Comparison of ENCODE assay signal across 13 cellular contexts in the genomic region with DNA sequence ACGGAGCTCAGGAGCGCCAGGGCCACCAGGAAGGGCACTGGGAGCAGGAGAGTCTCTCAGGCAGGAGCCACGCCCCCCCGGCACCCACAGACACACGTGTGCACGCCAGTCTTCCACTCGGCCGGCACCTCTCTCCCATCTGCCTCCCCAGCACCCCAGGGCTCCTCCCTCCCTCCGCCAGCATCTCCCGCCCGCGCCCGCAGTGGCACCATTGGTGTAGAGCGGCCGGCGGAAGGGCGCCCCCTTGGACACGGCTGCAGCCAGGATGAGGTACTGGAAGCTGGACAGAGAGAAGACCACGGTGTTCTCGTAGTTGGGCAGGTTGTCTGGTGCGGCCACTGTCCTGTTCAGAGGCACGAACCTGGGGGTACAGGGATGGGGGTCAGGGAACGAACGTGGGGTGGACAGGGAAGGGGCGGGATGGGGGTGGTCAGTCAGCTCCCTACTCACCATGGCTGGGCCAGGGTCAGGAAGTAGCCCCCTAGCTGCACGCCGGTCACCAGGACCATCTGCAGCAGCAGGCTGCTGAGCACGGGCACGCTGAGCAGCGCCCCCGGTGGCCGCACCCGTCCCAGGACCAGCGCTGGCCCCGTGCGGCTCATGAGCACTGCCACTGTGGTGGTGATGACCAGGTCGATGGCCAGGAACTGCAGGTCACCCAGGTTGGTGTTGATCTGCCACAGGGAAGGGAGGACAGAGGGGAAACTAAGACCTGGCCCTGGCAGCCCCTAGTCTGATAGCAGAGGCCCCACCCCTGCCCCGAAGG. TPM values are rescaled to one million over a fixed set of nuclear protein-coding genes. Genes with fewer than 3 reads are reported as not detected.
A peak's percentile ranks its signal among the peaks of the same experiment; 100 is the strongest.
DNase-seq lines count a peak whose midpoint lies in the region; ATAC-seq, FAIRE-seq and TF ChIP-seq lines count a peak whose summit lies in the region.
"Had no signal": no experiment of that assay in that cellular context is flagged by ENCODE, and none has a peak within 500 bp of the region (broad histone marks: within the 10 kb centered on the region; RNA-seq: fewer than 3 reads in every experiment).

No MANE protein-coding gene starts in this region.

- H3K27ac ChIP-seq in kidney (ENCODE audit: low read depth in 2 of 2, low read length in 2 of 2), result no peak overlapping the region
- H3K27ac ChIP-seq: gastroesophageal sphincter had no signal

- no peak for FAIRE-seq in D721Med (lab: Jason Lieb, UNC)
- no peak for FAIRE-seq in kidney (lab: Jason Lieb, UNC)
- FAIRE-seq: GM19239, HTR-8/SVneo had no signal

- peaks cover 5% of the 10 kb centered on the region for H3K27me3 Mint-ChIP-seq in nephron (ENCODE audit: low read depth)

- ATAC-seq in GM21360 (IDR thresholded peaks at IDR 0.05; ENCODE audit: unreplicated experiment), result no peak
- ATAC-seq: gastroesophageal sphincter had no signal

- no peaks in the 10 kb centered on the region for H3K36me3 Mint-ChIP-seq in nephron (ENCODE audit: low read depth)

- H3K9me3 Mint-ChIP-seq in nephron, result no peaks in the 10 kb centered on the region

- no peaks in the 10 kb centered on the region for H3K4me1 ChIP-seq in kidney (ENCODE audit: control insufficient read depth in 1 of 2, insufficient read depth in 1 of 2, low read depth in 1 of 2, low read length in 2 of 2)

- DNase-seq in D721Med (ENCODE audit: insufficient read length, low spot score) (peak; percentile 49), HuH-7.5 (ENCODE audit: low spot score) (peak; percentile 80), cardiac fibroblast (ENCODE audit: low read depth in 2 of 2) (no peak), kidney (no peak), dedifferentiated amniotic fluid mesenchymal stem cell (ENCODE audit: extremely low spot score) (no peak), midbrain (lab: John Stamatoyannopoulos, UW) (no peak)
- DNase-seq: NCI-H2081 treated with DMSO at 0.1 percent for 48 hours had no signal

- no peak overlapping the region for H3K4me3 Mint-ChIP-seq in nephron

- no peaks in the 10 kb centered on the region for H3K9me3 ChIP-seq in kidney (ENCODE audit: control insufficient read depth in 1 of 2, low read length in 2 of 2)
- H3K9me3 ChIP-seq: gastroesophageal sphincter had no signal

- no peak overlapping the region for H3K4me3 ChIP-seq in cardiac fibroblast (replicated peaks in 1 of 2; ENCODE audit: low read depth in 2 of 2, low read length in 2 of 2)
- no peak overlapping the region for H3K4me3 ChIP-seq in kidney (ENCODE audit: low read length in 2 of 2)
- H3K4me3 ChIP-seq: gastroesophageal sphincter had no signal

- TF ChIP-seq CTCF in D721Med (IDR thresholded peaks at IDR 0.05; ENCODE audit: insufficient read depth, missing control alignments) (peak; percentile 56), cardiac fibroblast (IDR thresholded peaks at IDR 0.05; ENCODE audit: low read depth, low read length) (peak; percentile 50), nephron (IDR thresholded peaks at IDR 0.05; ENCODE audit: unreplicated experiment in 3 of 3) (peak; percentile 19 to 52 (median 27)), kidney (IDR thresholded peaks at IDR 0.05; ENCODE audit: borderline replicate concordance, extremely low read depth, insufficient read depth) (no peak)

- no peak overlapping the region for H3K9ac ChIP-seq in kidney (ENCODE audit: low read length in 2 of 2)

- H3K36me3 ChIP-seq in kidney (ENCODE audit: control insufficient read depth in 1 of 2, insufficient read depth in 2 of 2, low read length in 2 of 2), result peaks cover 3 to 7% of the 10 kb centered on the region in 2 donors

- intact Hi-C loops in kidney (cut with DNase I), result no loop called here

- H3K27ac Mint-ChIP-seq in nephron, result no peak overlapping the region

- peaks cover 17% of the 10 kb centered on the region for H3K4me1 Mint-ChIP-seq in nephron

RNA-seq across cellular contexts. Expression of gene MFAP2, which starts 6.4 kb away (rescaled TPM):
- total RNA-seq in kidney, result 7.2 TPM
- polyA plus RNA-seq in kidney (ENCODE audit: insufficient read depth, low read depth, low replicate concordance), result 8.2 TPM
- total RNA-seq: activated CD8-positive, alpha-beta memory T cell treated with anti-CD3 and anti-CD28 coated beads for 36 hours had no signal

RNA-seq across cellular contexts. Expression of gene ATP13A2, which starts 24.9 kb away (rescaled TPM):
- 38.6 TPM for total RNA-seq in kidney
- 23.8 TPM for polyA plus RNA-seq in kidney (ENCODE audit: insufficient read depth, low read depth, low replicate concordance)

Comparison
In these comparisons a context has a peak if more than half of its experiments do, and no peak if none do; other contexts are left out.
1. DNase-seq: peak in D721Med (single experiment) and HuH-7.5 (single experiment); none in cardiac fibroblast (0 of 2), kidney (single experiment), dedifferentiated amniotic fluid mesenchymal stem cell (single experiment) and midbrain (single experiment).